Comparison of ENCODE assay signal across 12 cellular contexts in the genomic region with DNA sequence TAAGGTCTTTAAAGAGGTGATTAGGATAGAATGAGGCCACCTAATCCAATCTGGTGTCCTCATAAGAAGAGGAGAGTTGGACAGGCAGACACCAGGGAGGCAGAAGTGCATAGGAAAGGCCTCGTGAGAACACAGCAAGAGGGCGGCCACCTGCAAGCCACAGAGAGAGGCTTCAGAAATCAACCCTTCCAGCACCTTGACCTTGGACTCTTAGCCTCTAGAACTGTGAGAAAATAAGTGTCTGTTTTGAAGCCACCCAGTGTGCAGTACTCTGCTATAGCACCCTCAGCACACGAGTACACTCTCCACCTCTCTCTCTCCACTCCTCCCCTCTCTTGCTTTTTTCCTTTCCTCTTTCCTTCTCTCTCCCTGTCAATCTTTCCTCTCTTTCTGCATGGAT. TPM values are rescaled to one million over a fixed set of nuclear protein-coding genes. Genes with fewer than 3 reads are reported as not detected.
A peak's percentile ranks its signal among the peaks of the same experiment; 100 is the strongest.
DNase-seq lines count a peak whose midpoint lies in the region; ATAC-seq and TF ChIP-seq lines count a peak whose summit lies in the region.
"Had no signal": no experiment of that assay in that cellular context is flagged by ENCODE, and none has a peak within 500 bp of the region (broad histone marks: within the 10 kb centered on the region; RNA-seq: fewer than 3 reads in every experiment).

No MANE protein-coding gene starts in this region.

- peak overlapping the region; percentile 74 for H3K27ac Mint-ChIP-seq in T-helper 2 cell treated with Interferon-gamma antibody and Interleukin-4, amounts not matched to agents 5 μg/mL and 100 μg/mL, for 36 hours
- H3K27ac Mint-ChIP-seq in neural progenitor cell: peak overlapping the region; percentile 68

- peaks cover 86% of the 10 kb centered on the region for H3K36me3 Mint-ChIP-seq in T-helper 2 cell treated with Interferon-gamma antibody and Interleukin-4, amounts not matched to agents 5 μg/mL and 100 μg/mL, for 36 hours (ENCODE audit: low read depth)
- peaks cover 32% of the 10 kb centered on the region for H3K36me3 Mint-ChIP-seq in neural progenitor cell

- H3K27me3 ChIP-seq in neural progenitor cell (no peaks in the 10 kb centered on the region), gastrocnemius medialis (no peaks in the 10 kb centered on the region), SJCRH30 (no peaks in the 10 kb centered on the region), gastroesophageal sphincter (no peaks in the 10 kb centered on the region)

- H3K9ac ChIP-seq in neural progenitor cell: no peak overlapping the region
- H3K9ac ChIP-seq: parathyroid adenoma had no signal

- H3K79me2 ChIP-seq in neural progenitor cell (ENCODE audit: low read depth): no peaks in the 10 kb centered on the region
- H3K79me2 ChIP-seq: parathyroid adenoma had no signal

- H3K4me1 ChIP-seq in neural progenitor cell (no peaks in the 10 kb centered on the region), gastrocnemius medialis (no peaks in the 10 kb centered on the region), SJCRH30 (no peaks in the 10 kb centered on the region), gastroesophageal sphincter (peaks cover 0 to 17% (median 0%) of the 10 kb centered on the region in 3 donors)
- H3K4me1 ChIP-seq: parathyroid adenoma had no signal

- peak; percentile 31 for ATAC-seq in GM21447 (IDR thresholded peaks at IDR 0.05; ENCODE audit: unreplicated experiment)
- peak; percentile 35 for ATAC-seq in HG03442 (IDR thresholded peaks at IDR 0.05; ENCODE audit: unreplicated experiment)
- ATAC-seq in gastrocnemius medialis: no peak
- ATAC-seq in gastroesophageal sphincter: no peak

- TF ChIP-seq EP300 in gastroesophageal sphincter (IDR thresholded peaks at IDR 0.05): no peak

- peak overlapping the region; percentile 14 for H3K4me3 Mint-ChIP-seq in T-helper 2 cell treated with Interferon-gamma antibody and Interleukin-4, amounts not matched to agents 5 μg/mL and 100 μg/mL, for 36 hours
- H3K4me3 Mint-ChIP-seq in neural progenitor cell: no peak overlapping the region

- no peak overlapping the region for H3K27ac ChIP-seq in neural progenitor cell
- H3K27ac ChIP-seq in gastrocnemius medialis: no peak overlapping the region
- no peak overlapping the region for H3K27ac ChIP-seq in SJCRH30
- peak overlapping the region in 2 of 4 donors; percentile 24 to 58 for H3K27ac ChIP-seq in gastroesophageal sphincter
- H3K27ac ChIP-seq: epithelial cell of prostate, parathyroid adenoma, VCaP had no signal

- no peaks in the 10 kb centered on the region for H3K9me3 Mint-ChIP-seq in T-helper 2 cell treated with Interferon-gamma antibody and Interleukin-4, amounts not matched to agents 5 μg/mL and 100 μg/mL, for 36 hours
- no peaks in the 10 kb centered on the region for H3K9me3 Mint-ChIP-seq in neural progenitor cell

- in situ Hi-C loops in gastrocnemius medialis (cut with MboI; ENCODE audit: low sequenced_read_pairs in 4 of 4): no loop called here

- no peak overlapping the region for H3K4me3 ChIP-seq in neural progenitor cell
- H3K4me3 ChIP-seq in gastrocnemius medialis: no peak overlapping the region
- no peak overlapping the region for H3K4me3 ChIP-seq in SJCRH30
- H3K4me3 ChIP-seq in gastroesophageal sphincter: no peak overlapping the region

- no peaks in the 10 kb centered on the region for H3F3A ChIP-seq in neural progenitor cell (ENCODE audit: low read depth)

- intact Hi-C loops in gastrocnemius medialis (cut with DNase I; ENCODE audit: low total_unique reads): no loop called here

- TF ChIP-seq CTCF in neural progenitor cell (IDR thresholded peaks at IDR 0.05) (no peak), gastrocnemius medialis (IDR thresholded peaks at IDR 0.05 in 4 of 5, conservative IDR thresholded peaks at IDR 0.05 in 1 of 5) (no peak), gastroesophageal sphincter (IDR thresholded peaks at IDR 0.05) (no peak)

- no peaks in the 10 kb centered on the region for H3K27me3 Mint-ChIP-seq in T-helper 2 cell treated with Interferon-gamma antibody and Interleukin-4, amounts not matched to agents 5 μg/mL and 100 μg/mL, for 36 hours (ENCODE audit: low read depth)
- peaks cover 4% of the 10 kb centered on the region for H3K27me3 Mint-ChIP-seq in neural progenitor cell (ENCODE audit: insufficient read depth, low read depth)

- DNase-seq in T-helper 2 cell treated with Interferon-gamma antibody and Interleukin-4, amounts not matched to agents 5 μg/mL and 100 μg/mL, for 36 hours (ENCODE audit: low spot score): no peak
- DNase-seq in T-helper 2 cell: no peak
- DNase-seq in neural progenitor cell (ENCODE audit: low spot score): no peak
- no peak for DNase-seq in gastrocnemius medialis
- DNase-seq in SJCRH30: no peak
- DNase-seq: amniotic stem cell had no signal

- H3K9me3 ChIP-seq in neural progenitor cell (ENCODE audit: low read depth) (no peaks in the 10 kb centered on the region), gastrocnemius medialis (no peaks in the 10 kb centered on the region), SJCRH30 (replicated peaks) (no peaks in the 10 kb centered on the region), gastroesophageal sphincter (no peaks in the 10 kb centered on the region)

- WGBS in gastroesophageal sphincter (ENCODE audit: low coverage in 1 of 2), 2 donors: 64 to 68% methylated on average over 3 of the region's 3 CpGs

- H3K4me1 Mint-ChIP-seq in T-helper 2 cell treated with Interferon-gamma antibody and Interleukin-4, amounts not matched to agents 5 μg/mL and 100 μg/mL, for 36 hours (ENCODE audit: low read depth): peaks cover 42% of the 10 kb centered on the region
- H3K4me1 Mint-ChIP-seq in neural progenitor cell: no peaks in the 10 kb centered on the region

- H2AFZ ChIP-seq in neural progenitor cell (replicated peaks): no peak overlapping the region
- H2AFZ ChIP-seq: parathyroid adenoma had no signal

- H3K4me2 ChIP-seq in neural progenitor cell: no peak overlapping the region

- H3K36me3 ChIP-seq in neural progenitor cell: no peaks in the 10 kb centered on the region
- H3K36me3 ChIP-seq in gastrocnemius medialis: peaks cover 0 to 27% of the 10 kb centered on the region in 2 donors
- H3K36me3 ChIP-seq in SJCRH30: peaks cover 73% of the 10 kb centered on the region
- H3K36me3 ChIP-seq in gastroesophageal sphincter: peaks cover 0 to 94% of the 10 kb centered on the region in 2 donors

- TF ChIP-seq POLR2A in gastrocnemius medialis (IDR thresholded peaks at IDR 0.05) (no peak), gastroesophageal sphincter (IDR thresholded peaks at IDR 0.05) (no peak)

- H4K20me1 ChIP-seq in neural progenitor cell (ENCODE audit: low read depth): no peaks in the 10 kb centered on the region

RNA-seq across cellular contexts. Expression of a gene that starts 26.8 kb away (rescaled TPM):
- not detected in 2 replicates for total RNA-seq in neural progenitor cell (ENCODE audit: low replicate concordance)
- 1 to 10 TPM in 1 of 4 donors, not detected in 3; 1.5 TPM for total RNA-seq in gastrocnemius medialis
- not detected in 2 replicates for total RNA-seq in SJCRH30 (2014; rRNA removed; shearing (Covaris generic))
- 1 to 10 TPM; 1.2 to 4.8 (median 2.7) TPM for total RNA-seq in gastroesophageal sphincter

Comparison
In these comparisons a context has a peak if more than half of its experiments do, and no peak if none do; other contexts are left out.
1. ATAC-seq: peak in GM21447 (single experiment) and HG03442 (single experiment); none in gastrocnemius medialis (0 of 2) and gastroesophageal sphincter (single experiment).